ENCODE assay signal across 15 cellular contexts in the genomic region with DNA sequence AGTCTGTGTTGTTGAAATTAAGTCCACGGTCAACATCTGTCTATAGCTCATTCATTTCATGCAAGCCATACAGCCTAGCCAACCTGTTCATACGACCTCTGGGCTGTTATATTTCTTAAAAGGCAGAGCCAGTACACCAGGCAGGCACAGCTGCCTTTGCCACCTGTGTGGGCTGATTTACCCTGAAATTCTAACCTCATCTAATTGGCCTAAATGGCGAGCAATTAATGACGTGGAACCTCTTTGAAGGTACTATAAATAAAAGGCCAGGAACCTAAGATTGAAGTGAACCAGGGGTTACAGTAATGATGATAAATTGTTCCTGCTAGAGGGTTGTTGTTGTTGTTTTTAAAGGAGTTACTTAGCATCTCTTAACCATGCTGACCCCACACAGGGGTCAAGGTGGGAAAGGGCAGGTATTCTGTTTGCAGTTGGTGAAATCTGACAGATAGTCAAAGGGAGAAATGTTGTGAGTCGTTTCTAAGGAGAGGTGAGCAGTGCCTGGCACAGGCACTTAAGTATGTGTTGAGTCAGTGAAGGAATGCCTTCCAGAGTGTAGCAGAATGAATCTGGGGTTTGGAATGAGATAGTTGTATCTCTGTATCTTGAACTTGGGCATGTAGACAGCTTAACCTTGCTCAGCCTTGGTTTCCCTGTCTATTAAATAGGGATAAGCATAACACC.
DNase-seq lines count a peak whose midpoint lies in the region; ATAC-seq and TF ChIP-seq lines count a peak whose summit lies in the region.
"Had no signal": no experiment of that assay in that cellular context is flagged by ENCODE, and none has a peak within 500 bp of the region (broad histone marks: within the 10 kb centered on the region; RNA-seq: fewer than 3 reads in every experiment).

No MANE protein-coding gene starts in this region.

- H3K27ac ChIP-seq in lung (ENCODE audit: low read depth in 1 of 2, low read length in 1 of 2) (no peak overlapping the region), spleen (no peak overlapping the region), substantia nigra (ENCODE audit: low read depth, low read length, poor library complexity, severe bottlenecking) (no peak overlapping the region)
- no peak overlapping the region for H3K27ac ChIP-seq in CD4-positive, alpha-beta T cell (ENCODE audit: low read depth, low read length)
- H3K27ac ChIP-seq: breast epithelium had no signal

- H3K4me1 ChIP-seq in lung (ENCODE audit: control insufficient read depth in 2 of 2, insufficient read depth in 2 of 2, low read length in 2 of 2) (peaks cover 1 to 3% of the 10 kb centered on the region in 2 donors), spleen (no peaks in the 10 kb centered on the region)
- H3K4me1 ChIP-seq: breast epithelium had no signal

- H3K36me3 ChIP-seq in lung (ENCODE audit: control insufficient read depth in 2 of 2, insufficient read depth in 2 of 2, low read length in 2 of 2): no peaks in the 10 kb centered on the region
- H3K36me3 ChIP-seq in spleen: no peaks in the 10 kb centered on the region
- H3K36me3 ChIP-seq: breast epithelium had no signal

- TF ChIP-seq CTCF in astrocyte of the spinal cord (IDR thresholded peaks at IDR 0.05; ENCODE audit: low read depth, low read length) (no peak), lung (IDR thresholded peaks at IDR 0.05; ENCODE audit: control extremely low read depth, extremely low read depth) (no peak), spleen (IDR thresholded peaks at IDR 0.05 in 8 of 11, conservative IDR thresholded peaks at IDR 0.05 in 3 of 11) (no peak)
- no peak for TF ChIP-seq CTCF in CD4-positive, alpha-beta T cell (IDR thresholded peaks at IDR 0.05)

- H3K4me3 ChIP-seq in astrocyte of the spinal cord (ENCODE audit: low read depth, low read length): no peak overlapping the region
- H3K4me3 ChIP-seq in lung: no peak overlapping the region
- H3K4me3 ChIP-seq in spleen: no peak overlapping the region
- H3K4me3 ChIP-seq: breast epithelium had no signal

- peaks cover 0 to 4% of the 10 kb centered on the region in 2 donors for H3K9me3 ChIP-seq in lung (ENCODE audit: control insufficient read depth in 2 of 2, insufficient read depth in 1 of 2, low read length in 1 of 2)
- H3K9me3 ChIP-seq in CD4-positive, alpha-beta T cell (ENCODE audit: control insufficient read depth, low read length): no peaks in the 10 kb centered on the region
- peaks cover 0 to 6% (median 0%) of the 10 kb centered on the region in 8 donors for H3K9me3 ChIP-seq in spleen

- H3K27me3 ChIP-seq in lung (ENCODE audit: control insufficient read depth, insufficient read depth): no peaks in the 10 kb centered on the region
- H3K27me3 ChIP-seq in CD4-positive, alpha-beta T cell (ENCODE audit: control insufficient read depth, insufficient read depth, low read length): no peaks in the 10 kb centered on the region
- H3K27me3 ChIP-seq in spleen (replicated peaks in 1 of 7): no peaks in the 10 kb centered on the region
- H3K27me3 ChIP-seq: breast epithelium had no signal

- no peaks in the 10 kb centered on the region for H3K4me1 Mint-ChIP-seq in CD4-positive, alpha-beta T cell (ENCODE audit: low read depth)
- H3K4me1 Mint-ChIP-seq: H9 had no signal

- H3K9me3 Mint-ChIP-seq in CD4-positive, alpha-beta T cell: peaks cover 5% of the 10 kb centered on the region
- H3K9me3 Mint-ChIP-seq: activated CD4-positive, alpha-beta memory T cell treated with anti-CD3 and anti-CD28 coated beads for 36 hours had no signal

- ATAC-seq in lung (ENCODE audit: insufficient read depth, low FRiP score) (peak; percentile 63), GM19324 (IDR thresholded peaks at IDR 0.05; ENCODE audit: low FRiP score, unreplicated experiment) (no peak)
- no peak for ATAC-seq in CD4-positive, alpha-beta T cell (ENCODE audit: poor library complexity)
- ATAC-seq: sciatic nerve had no signal

- H3K36me3 Mint-ChIP-seq in CD4-positive, alpha-beta T cell (ENCODE audit: low read depth): no peaks in the 10 kb centered on the region
- H3K36me3 Mint-ChIP-seq: activated CD4-positive, alpha-beta memory T cell treated with anti-CD3 and anti-CD28 coated beads for 36 hours had no signal

- intact Hi-C loops in CD4-positive, alpha-beta T cell (cut with DNase I, micrococcal nuclease): no loop called here
- intact Hi-C loops in spleen (cut with DNase I; ENCODE audit: low total_unique reads): no loop called here

- H3K27me3 Mint-ChIP-seq in CD4-positive, alpha-beta T cell: peaks cover 14% of the 10 kb centered on the region

- DNase-seq in EL (peak; percentile 18), NCI-H1417 treated with DMSO at 0.1 percent for 48 hours (lab: John Stamatoyannopoulos, UW) (peak; percentile 40), astrocyte of the spinal cord (ENCODE audit: low read depth, low spot score) (peak; percentile 22), lung (ENCODE audit: low spot score) (no peak), spleen (no peak), substantia nigra (lab: John Stamatoyannopoulos, UW) (no peak)
- DNase-seq in CD4-positive, alpha-beta T cell: no peak
- DNase-seq: activated CD4-positive, alpha-beta memory T cell treated with anti-CD3 and anti-CD28 coated beads for 36 hours; activated effector memory CD4-positive, alpha-beta T cell treated with anti-CD3 and anti-CD28 coated beads, Interleukin-2, amount 50 U/mL, for 16 hours; H9; NCI-H1092 treated with DMSO at 0.1 percent for 48 hours; T1000 had no signal

- H3K27ac Mint-ChIP-seq in CD4-positive, alpha-beta T cell: no peak overlapping the region
- H3K27ac Mint-ChIP-seq: activated CD4-positive, alpha-beta memory T cell treated with anti-CD3 and anti-CD28 coated beads for 36 hours; H9 had no signal

- TF ChIP-seq POLR2A in spleen (IDR thresholded peaks at IDR 0.05): no peak

- POLR2A ChIA-PET in CD4-positive, alpha-beta T cell (lab: Charles Lee): no interaction called here

- 59 to 66% methylated on average over 5 of the region's 5 CpGs for WGBS in lung, 2 donors
- 50 to 57% (median 54%) methylated on average over 5 of the region's 5 CpGs for WGBS in spleen, 5 donors

- in situ Hi-C loops in astrocyte of the spinal cord (cut with HindIII; ENCODE audit: low sequenced_read_pairs): no loop called here

- H3K4me3 Mint-ChIP-seq in CD4-positive, alpha-beta T cell: no peak overlapping the region
- H3K4me3 Mint-ChIP-seq: activated CD4-positive, alpha-beta memory T cell treated with anti-CD3 and anti-CD28 coated beads for 36 hours; H9 had no signal

- CTCF ChIA-PET in CD4-positive, alpha-beta T cell (lab: Charles Lee): no interaction called here

Comparison
In these comparisons a context has a peak if more than half of its experiments do, and no peak if none do; other contexts are left out.
1. DNase-seq: peak in EL (single experiment), NCI-H1417 treated with DMSO at 0.1 percent for 48 hours (single experiment) and astrocyte of the spinal cord (single experiment); none in lung (single experiment), CD4-positive, alpha-beta T cell (0 of 10), spleen (single experiment) and substantia nigra (0 of 49).